ENCODE assay signal across 36 cellular contexts in the genomic region with DNA sequence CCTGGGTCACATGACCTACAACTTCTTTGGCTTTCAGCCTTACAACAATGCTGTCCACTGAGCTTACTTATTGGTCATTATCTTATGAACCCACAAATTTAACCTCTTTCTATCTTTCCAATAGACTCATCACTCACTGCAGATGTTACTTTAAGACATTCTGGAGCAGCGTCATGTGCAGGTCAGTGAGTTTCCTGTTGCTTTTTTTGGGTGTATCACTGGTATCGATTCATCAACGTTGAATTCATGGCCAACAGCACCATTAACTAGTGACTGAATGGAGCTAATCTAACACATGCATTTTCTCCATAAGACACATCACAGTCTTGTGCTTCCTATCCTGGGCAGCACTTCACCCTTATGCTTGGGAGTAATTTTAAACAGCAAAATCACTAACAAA.
"Had no signal": no experiment of that assay in that cellular context is flagged by ENCODE, and none has a peak within 500 bp of the region (broad histone marks: within the 10 kb centered on the region; RNA-seq: fewer than 3 reads in every experiment).

No MANE protein-coding gene starts in this region.

- DNase-seq: activated CD4-positive, alpha-beta T cell treated with anti-CD3 and anti-CD28 coated beads, Interleukin-2, amount 10 ng/mL, durations not matched to agents 24 days and 14 days; activated CD4-positive, alpha-beta T cell treated with anti-CD3 and anti-CD28 coated beads, Interleukin-2, amount 50 U/mL, for 4 hours; activated CD4-positive, CD25-positive, alpha-beta regulatory T cell; activated CD8-positive, alpha-beta T cell treated with anti-CD3 and anti-CD28 coated beads for 36 hours; activated effector memory CD4-positive, alpha-beta T cell treated with anti-CD3 and anti-CD28 coated beads, Interleukin-2, amount 50 U/mL, for 16 hours; activated naive CD4-positive, alpha-beta T cell; activated T-cell treated with anti-CD3 and anti-CD28 coated beads, Interleukin-2, amount 50 U/mL, for 1 hour; activated T-cell treated with anti-CD3 and anti-CD28 coated beads, Interleukin-2, amount 50 U/mL, for 72 hours; adrenal gland; body of pancreas; caudate nucleus; NCI-H1092 treated with DMSO at 0.1 percent for 48 hours; NCI-H1417; NCI-H146; NCI-H187; NCI-H2029 treated with DMSO at 0.1 percent for 48 hours; NCI-H2107; NCI-H2171; NCI-H510A; NCI-H526; NCI-H748 treated with DMSO at 0.1 percent for 48 hours; PC-9; SIG-M5; SW 1271; T-helper 1 cell; T-helper 2 cell; T1000; WERI-Rb-1 had no signal

- H3K27ac ChIP-seq: adrenal gland, body of pancreas, KMS-11, PC-9, RWPE1, WERI-Rb-1 had no signal

- H3K36me3 ChIP-seq: adrenal gland, WERI-Rb-1 had no signal

- H3K9me3 ChIP-seq: body of pancreas had no signal

- H3K9me3 Mint-ChIP-seq: activated CD4-positive, alpha-beta T cell treated with anti-CD3 and anti-CD28 coated beads, Interleukin-2, amount 10 ng/mL, durations not matched to agents 24 days and 14 days; activated naive CD4-positive, alpha-beta T cell treated with anti-CD3 and anti-CD28 coated beads, Interleukin-2, amount 50 U/mL, for 24 hours; activated T-cell treated with anti-CD3 and anti-CD28 coated beads, Interleukin-2, amount 50 U/mL, for 72 hours; activated T-helper 17 cell treated with anti-CD3 and anti-CD28 coated beads, Interleukin-2, amount 50 U/mL, for 72 hours had no signal

- H3K4me1 ChIP-seq: adrenal gland, body of pancreas had no signal

- H3K27me3 Mint-ChIP-seq: activated CD4-positive, alpha-beta T cell treated with anti-CD3 and anti-CD28 coated beads, Interleukin-2, amount 10 ng/mL, durations not matched to agents 24 days and 14 days; activated CD8-positive, alpha-beta T cell treated with anti-CD3 and anti-CD28 coated beads for 36 hours; activated naive CD4-positive, alpha-beta T cell treated with anti-CD3 and anti-CD28 coated beads, Interleukin-2, amount 50 U/mL, for 24 hours; activated T-helper 17 cell treated with anti-CD3 and anti-CD28 coated beads, Interleukin-2, amount 50 U/mL, for 72 hours had no signal

- H3K36me3 Mint-ChIP-seq: activated naive CD4-positive, alpha-beta T cell treated with anti-CD3 and anti-CD28 coated beads, Interleukin-2, amount 50 U/mL, for 24 hours had no signal

- FAIRE-seq: astrocyte, bronchial epithelial cell, RCC 7860 had no signal

- H3K4me3 ChIP-seq: adrenal gland, body of pancreas, PC-9 had no signal

- H2AFZ ChIP-seq: PC-9 had no signal

- ATAC-seq: activated CD8-positive, alpha-beta T cell treated with anti-CD3 and anti-CD28 coated beads for 36 hours; activated T-cell treated with anti-CD3 and anti-CD28 coated beads, Interleukin-2, amount 50 U/mL, for 72 hours; activated T-helper 17 cell treated with anti-CD3 and anti-CD28 coated beads, Interleukin-2, amount 50 U/mL, for 72 hours; body of pancreas; Right ventricle myocardium inferior had no signal

- H3K9ac ChIP-seq: KMS-11 had no signal

- H3K27ac Mint-ChIP-seq: activated CD4-positive, alpha-beta T cell treated with anti-CD3 and anti-CD28 coated beads, Interleukin-2, amount 10 ng/mL, durations not matched to agents 24 days and 14 days; activated CD8-positive, alpha-beta T cell treated with anti-CD3 and anti-CD28 coated beads for 36 hours; activated naive CD4-positive, alpha-beta T cell treated with anti-CD3 and anti-CD28 coated beads, Interleukin-2, amount 50 U/mL, for 24 hours; activated T-cell treated with anti-CD3 and anti-CD28 coated beads, Interleukin-2, amount 50 U/mL, for 72 hours; activated T-helper 17 cell treated with anti-CD3 and anti-CD28 coated beads, Interleukin-2, amount 50 U/mL, for 72 hours had no signal

- H3K4me2 ChIP-seq: KMS-11, PC-9 had no signal

- H3K4me1 Mint-ChIP-seq: activated CD4-positive, alpha-beta T cell treated with anti-CD3 and anti-CD28 coated beads, Interleukin-2, amount 10 ng/mL, durations not matched to agents 24 days and 14 days; activated naive CD4-positive, alpha-beta T cell treated with anti-CD3 and anti-CD28 coated beads, Interleukin-2, amount 50 U/mL, for 24 hours; activated T-helper 17 cell treated with anti-CD3 and anti-CD28 coated beads, Interleukin-2, amount 50 U/mL, for 72 hours had no signal

- H3K4me3 Mint-ChIP-seq: activated CD4-positive, alpha-beta T cell treated with anti-CD3 and anti-CD28 coated beads, Interleukin-2, amount 10 ng/mL, durations not matched to agents 24 days and 14 days; activated CD8-positive, alpha-beta T cell treated with anti-CD3 and anti-CD28 coated beads for 36 hours; activated naive CD4-positive, alpha-beta T cell treated with anti-CD3 and anti-CD28 coated beads, Interleukin-2, amount 50 U/mL, for 24 hours; activated T-cell treated with anti-CD3 and anti-CD28 coated beads, Interleukin-2, amount 50 U/mL, for 72 hours; activated T-helper 17 cell treated with anti-CD3 and anti-CD28 coated beads, Interleukin-2, amount 50 U/mL, for 72 hours had no signal

- H3K27me3 ChIP-seq: adrenal gland, body of pancreas had no signal
